Comparison of ENCODE assay signal across 1 cellular context in the genomic region with DNA sequence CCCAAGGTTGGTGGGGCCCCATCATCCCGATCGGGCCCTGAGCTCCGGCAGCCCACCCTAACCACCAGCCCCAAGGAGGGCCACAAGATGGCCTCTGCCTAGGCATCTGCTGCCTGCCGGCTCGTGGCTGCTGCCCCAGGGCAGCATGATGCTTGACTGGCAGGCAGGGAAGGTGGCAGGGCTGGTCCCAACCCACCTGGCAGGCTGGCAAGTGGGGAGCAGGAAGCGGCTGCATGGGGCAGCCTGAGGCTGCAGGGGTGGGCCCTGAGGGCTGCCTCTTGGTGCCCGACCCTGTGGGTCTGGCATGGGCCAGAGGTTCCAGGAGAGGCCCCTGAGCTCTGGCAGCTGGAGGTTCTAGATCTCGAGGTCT.
TF ChIP-seq lines count a peak whose summit lies in the region.

No MANE protein-coding gene starts in this region.

TF ChIP-seq in HEK293, 187 proteins besides CTCF, POLR2A, EP300 and RAD21 (continued from another document):
- TF ChIP-seq ZBTB11 (tag by site-specific recombination; conservative IDR thresholded peaks at IDR 0.05; ENCODE audit: low read depth) (no peak), GLIS2 (tag by site-specific recombination; IDR thresholded peaks at IDR 0.05) (peak; percentile 39; the same call in 1 of the 2 replicates), HOXA7 (CRISPR knock-in tag; IDR thresholded peaks at IDR 0.05; ENCODE audit: borderline replicate concordance) (no peak), GLIS1 (tag by site-specific recombination; IDR thresholded peaks at IDR 0.05) (peak; percentile 46), TCF7L2 (IDR thresholded peaks at IDR 0.05; ENCODE audit: borderline replicate concordance, low read depth, low read length) (no peak)
